In the genomic region with DNA sequence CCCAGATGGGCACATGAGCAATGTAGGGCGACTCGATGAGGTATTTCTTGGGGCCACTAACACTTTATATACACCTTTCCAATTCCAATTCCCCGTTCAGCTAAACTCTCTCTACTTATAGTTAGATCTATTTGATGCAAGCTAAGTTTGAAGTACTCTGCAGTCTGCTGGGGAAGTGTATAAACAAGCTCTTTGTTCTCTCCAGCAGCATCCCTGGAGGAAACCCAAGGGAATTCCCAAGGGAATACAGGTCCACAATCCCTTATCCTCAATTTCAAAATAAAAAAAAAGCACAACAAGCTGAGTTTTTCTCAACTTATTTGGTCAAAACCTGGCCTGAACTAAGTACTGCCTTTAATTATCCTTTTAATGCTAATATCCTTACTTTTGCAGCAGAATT, we compare ENCODE assay signal across 13 cellular contexts.
"Had no signal": no experiment of that assay in that cellular context is flagged by ENCODE, and none has a peak within 500 bp of the region (broad histone marks: within the 10 kb centered on the region; RNA-seq: fewer than 3 reads in every experiment).

No MANE protein-coding gene starts in this region.

- H3K27me3 Mint-ChIP-seq: activated CD4-positive, alpha-beta T cell treated with anti-CD3 and anti-CD28 coated beads, Interleukin-2, amount 10 ng/mL, durations not matched to agents 7 days and 5 days; brain; T-helper 17 cell had no signal

- H3K4me1 ChIP-seq: lower lobe of right lung had no signal

- H3K27ac ChIP-seq: lower lobe of right lung, transverse colon had no signal

- H3K36me3 Mint-ChIP-seq: activated naive CD4-positive, alpha-beta T cell treated with anti-CD3 and anti-CD28 coated beads, Interleukin-2, amount 50 U/mL, for 72 hours; brain had no signal

- H3K9me3 ChIP-seq: lower lobe of right lung, transverse colon had no signal

- H3K27ac Mint-ChIP-seq: activated CD4-positive, alpha-beta T cell treated with anti-CD3 and anti-CD28 coated beads, Interleukin-2, amount 10 ng/mL, durations not matched to agents 7 days and 5 days; activated naive CD4-positive, alpha-beta T cell treated with anti-CD3 and anti-CD28 coated beads, Interleukin-2, amount 50 U/mL, for 72 hours; naive thymus-derived CD4-positive, alpha-beta T cell; T-helper 17 cell had no signal

- H3K4me3 ChIP-seq: lower lobe of right lung, transverse colon had no signal

- H3K36me3 ChIP-seq: lower lobe of right lung, transverse colon had no signal

- H3K4me3 Mint-ChIP-seq: activated CD4-positive, alpha-beta T cell treated with anti-CD3 and anti-CD28 coated beads, Interleukin-2, amount 10 ng/mL, durations not matched to agents 7 days and 5 days; brain; naive thymus-derived CD4-positive, alpha-beta T cell; T-helper 17 cell had no signal

- DNase-seq: activated CD4-positive, alpha-beta T cell treated with anti-CD3 and anti-CD28 coated beads, Interleukin-2, amount 10 ng/mL, durations not matched to agents 7 days and 5 days; activated CD4-positive, CD25-positive, alpha-beta regulatory T cell; amniotic stem cell; dermis blood vessel endothelial cell; hypothalamus; lower lobe of right lung; naive thymus-derived CD4-positive, alpha-beta T cell; stimulated activated CD4-positive, alpha-beta T cell treated with anti-CD3 and anti-CD28 coated beads, Interleukin-12 subunit alpha, Interleukin-12 subunit beta, amount 100 ng/mL, for 4 hours; stimulated activated naive CD4-positive, alpha-beta T cell; T-helper 17 cell; transverse colon had no signal

- H3K4me1 Mint-ChIP-seq: activated CD4-positive, alpha-beta T cell treated with anti-CD3 and anti-CD28 coated beads, Interleukin-2, amount 10 ng/mL, durations not matched to agents 7 days and 5 days; T-helper 17 cell had no signal

- H3K27me3 ChIP-seq: transverse colon had no signal

- H3K9me3 Mint-ChIP-seq: activated CD4-positive, alpha-beta T cell treated with anti-CD3 and anti-CD28 coated beads, Interleukin-2, amount 10 ng/mL, durations not matched to agents 7 days and 5 days had no signal

- ATAC-seq: activated naive CD4-positive, alpha-beta T cell treated with anti-CD3 and anti-CD28 coated beads, Interleukin-2, amount 50 U/mL, for 72 hours; lower lobe of right lung; naive thymus-derived CD4-positive, alpha-beta T cell; T-helper 17 cell had no signal
